Comparison of ENCODE assay signal across 1 cellular context in the genomic region with DNA sequence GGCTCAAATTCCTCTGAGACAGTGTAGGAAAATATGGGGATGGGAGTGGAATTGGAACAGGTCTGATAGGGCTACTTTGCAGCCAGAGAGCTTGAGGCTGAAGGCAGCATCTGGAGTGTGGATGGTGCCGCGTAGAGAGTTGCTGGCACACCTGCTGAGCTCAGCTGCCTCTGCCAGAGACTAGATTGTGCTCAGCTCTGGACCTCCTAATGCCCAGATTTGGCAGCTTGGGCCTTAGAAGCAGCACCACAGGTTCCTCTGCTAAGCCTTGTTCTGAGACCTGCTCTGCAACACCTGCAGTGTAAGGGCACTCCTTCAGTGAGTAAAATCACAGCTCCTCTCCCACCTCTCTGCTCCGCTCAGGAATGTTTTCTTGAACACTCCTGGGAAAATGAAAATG.
TF ChIP-seq lines count a peak whose summit lies in the region.

No MANE protein-coding gene starts in this region.

TF ChIP-seq in H1, 55 proteins besides CTCF, POLR2A, EP300 and RAD21:
- TF ChIP-seq RFX5 (IDR thresholded peaks at IDR 0.05; ENCODE audit: borderline replicate concordance, low read depth, low read length) (no peak), CREB1 (IDR thresholded peaks at IDR 0.05) (no peak), HDAC2 (IDR thresholded peaks at IDR 0.05; ENCODE audit: borderline replicate concordance in 1 of 2, low read depth in 2 of 2, low read length in 2 of 2) (no peak), RXRA (IDR thresholded peaks at IDR 0.05; ENCODE audit: insufficient read depth, low read depth, low read length) (no peak), CBX8 (IDR thresholded peaks at IDR 0.05; ENCODE audit: borderline replicate concordance, low read depth, low read length) (no peak), SP4 (IDR thresholded peaks at IDR 0.05; ENCODE audit: low read length) (no peak), BCL11A (IDR thresholded peaks at IDR 0.05; ENCODE audit: low read depth in 2 of 2, low read length in 2 of 2) (no peak), NRF1 (IDR thresholded peaks at IDR 0.05; ENCODE audit: low read depth, low read length) (no peak), CHD1 (IDR thresholded peaks at IDR 0.05; ENCODE audit: low read depth, low read length) (no peak), PHF8 (conservative IDR thresholded peaks at IDR 0.05; ENCODE audit: low read depth, low read length) (no peak)
TF ChIP-seq in H1: peak in this region for 0.
